11 cellular contexts compared by ENCODE assay signal in genomic region chr2:157948856-157949255, GRCh38.
"Had no signal": no experiment of that assay in that cellular context is flagged by ENCODE, and none has a peak within 500 bp of the region (broad histone marks: within the 10 kb centered on the region; RNA-seq: fewer than 3 reads in every experiment).

No MANE protein-coding gene starts in this region.

- H3K36me3 ChIP-seq: HAP-1 had no signal

- H3K4me2 ChIP-seq: GM23338 had no signal

- H3K9ac ChIP-seq: GM23248 had no signal

- H3K4me1 ChIP-seq: HAP-1 had no signal

- H3K27ac ChIP-seq: GM23248 had no signal

- ATAC-seq: GM23338, HCT116 had no signal

- H2AFZ ChIP-seq: GM23248 had no signal

- DNase-seq: GM23248, GOT3, H7, H9, HCEC 1CT, HFFc6 had no signal

- FAIRE-seq: H1, H54 had no signal

- H3K4me3 ChIP-seq: GM23248, GM23338, HAP-1 had no signal

- H3K9me3 ChIP-seq: HAP-1 had no signal
